10 cellular contexts compared by ENCODE assay signal in genomic region chr9:120490888-120491595, GRCh38.
DNase-seq lines count a peak whose midpoint lies in the region; ATAC-seq lines count a peak whose summit lies in the region.
"Had no signal": no experiment of that assay in that cellular context is flagged by ENCODE, and none has a peak within 500 bp of the region (broad histone marks: within the 10 kb centered on the region; RNA-seq: fewer than 3 reads in every experiment).

No MANE protein-coding gene starts in this region.

- H3K36me3 ChIP-seq in neuronal stem cell (replicated peaks in 1 of 2; ENCODE audit: control insufficient read depth in 2 of 2, insufficient read depth in 2 of 2, low read length in 2 of 2): peaks cover 27 to 68% of the 10 kb centered on the region in 2 donors

- no peak overlapping the region for H4K8ac ChIP-seq in neuronal stem cell (ENCODE audit: low read depth, low read length)

- DNase-seq in NCI-H2029 (lab: John Stamatoyannopoulos, UW) (peak; percentile 16), NCI-H2029 treated with DMSO at 0.1 percent for 48 hours (lab: John Stamatoyannopoulos, UW) (no peak), RKO (ENCODE audit: low spot score) (peak; percentile 14), renal cortical epithelial cell (ENCODE audit: low read depth) (peak; percentile 38), NCI-H345 treated with DMSO at 0.1 percent for 48 hours (lab: John Stamatoyannopoulos, UW; ENCODE audit: unreplicated experiment) (no peak), neuronal stem cell (ENCODE audit: low spot score) (no peak), NCI-H774 (lab: John Stamatoyannopoulos, UW) (no peak)
- DNase-seq: transverse colon had no signal

- no peak overlapping the region for H2BK12ac ChIP-seq in neuronal stem cell (ENCODE audit: low read length)

- no peaks in the 10 kb centered on the region for H3K4me1 ChIP-seq in neuronal stem cell (ENCODE audit: control insufficient read depth in 2 of 2, insufficient read depth in 1 of 2, low read depth in 1 of 2, low read length in 2 of 2)
- H3K4me1 ChIP-seq: transverse colon had no signal

- peak; percentile 97 for ATAC-seq in HG02938 (IDR thresholded peaks at IDR 0.05; ENCODE audit: unreplicated experiment)

- peaks cover 2 to 5% of the 10 kb centered on the region in 2 donors for H3K9me3 ChIP-seq in neuronal stem cell (replicated peaks in 1 of 2; ENCODE audit: control insufficient read depth in 2 of 2, insufficient read depth in 1 of 2, low read depth in 1 of 2, low read length in 2 of 2)
- H3K9me3 ChIP-seq: transverse colon had no signal

- no peak overlapping the region for H2BK5ac ChIP-seq in neuronal stem cell (ENCODE audit: low read length)

- H3K27ac ChIP-seq in neuronal stem cell (replicated peaks; ENCODE audit: low read length): no peak overlapping the region
- H3K27ac ChIP-seq: 22Rv1, transverse colon had no signal

- H3K4me3 ChIP-seq in neuronal stem cell (ENCODE audit: low read length in 2 of 2): no peak overlapping the region
- H3K4me3 ChIP-seq: transverse colon had no signal

- no peak overlapping the region for H2AFZ ChIP-seq in neuronal stem cell (ENCODE audit: low read length)

- H2BK120ac ChIP-seq in neuronal stem cell (ENCODE audit: low read depth, low read length): no peak overlapping the region

- no peak overlapping the region for H3K23ac ChIP-seq in neuronal stem cell (ENCODE audit: low read depth, low read length, poor library complexity)

- WGBS in neuronal stem cell (ENCODE audit: extremely low coverage in 2 of 2, insufficient read length in 2 of 2, insufficient replicate concordance in 1 of 2), 2 donors: no CpG with 5 or more reads among the region's 5 CpGs

- peaks cover 2% of the 10 kb centered on the region for H3K79me1 ChIP-seq in neuronal stem cell (ENCODE audit: low read depth, low read length)

- no peak overlapping the region for H4K91ac ChIP-seq in neuronal stem cell (ENCODE audit: low read depth, low read length, poor library complexity)

- no peak overlapping the region for H3K14ac ChIP-seq in neuronal stem cell (ENCODE audit: low read length)

- no peaks in the 10 kb centered on the region for H3K27me3 ChIP-seq in neuronal stem cell (ENCODE audit: control insufficient read depth in 3 of 3, insufficient read depth in 3 of 3, low read depth in 1 of 3, low read length in 3 of 3)
- H3K27me3 ChIP-seq: transverse colon had no signal

- no peak overlapping the region for H3K18ac ChIP-seq in neuronal stem cell (ENCODE audit: low read length)

- H2BK15ac ChIP-seq in neuronal stem cell (ENCODE audit: low read length): no peak overlapping the region

- no peak overlapping the region for H3K4me2 ChIP-seq in neuronal stem cell (ENCODE audit: insufficient read depth, low read length, poor library complexity, severe bottlenecking)

- no peak overlapping the region for H3K9ac ChIP-seq in neuronal stem cell (ENCODE audit: low read depth, low read length, poor library complexity)

- no peak overlapping the region for H3K4ac ChIP-seq in neuronal stem cell (ENCODE audit: low read length)

- H2AK5ac ChIP-seq in neuronal stem cell (ENCODE audit: low read depth, low read length): no peak overlapping the region

Comparison
In these comparisons a context has a peak if more than half of its experiments do, and no peak if none do; other contexts are left out.
1. DNase-seq: peak in NCI-H2029 (single experiment), RKO (single experiment) and renal cortical epithelial cell (single experiment); none in NCI-H2029 treated with DMSO at 0.1 percent for 48 hours (single experiment), NCI-H345 treated with DMSO at 0.1 percent for 48 hours (single experiment), neuronal stem cell (single experiment) and NCI-H774 (single experiment).